In the genomic region with DNA sequence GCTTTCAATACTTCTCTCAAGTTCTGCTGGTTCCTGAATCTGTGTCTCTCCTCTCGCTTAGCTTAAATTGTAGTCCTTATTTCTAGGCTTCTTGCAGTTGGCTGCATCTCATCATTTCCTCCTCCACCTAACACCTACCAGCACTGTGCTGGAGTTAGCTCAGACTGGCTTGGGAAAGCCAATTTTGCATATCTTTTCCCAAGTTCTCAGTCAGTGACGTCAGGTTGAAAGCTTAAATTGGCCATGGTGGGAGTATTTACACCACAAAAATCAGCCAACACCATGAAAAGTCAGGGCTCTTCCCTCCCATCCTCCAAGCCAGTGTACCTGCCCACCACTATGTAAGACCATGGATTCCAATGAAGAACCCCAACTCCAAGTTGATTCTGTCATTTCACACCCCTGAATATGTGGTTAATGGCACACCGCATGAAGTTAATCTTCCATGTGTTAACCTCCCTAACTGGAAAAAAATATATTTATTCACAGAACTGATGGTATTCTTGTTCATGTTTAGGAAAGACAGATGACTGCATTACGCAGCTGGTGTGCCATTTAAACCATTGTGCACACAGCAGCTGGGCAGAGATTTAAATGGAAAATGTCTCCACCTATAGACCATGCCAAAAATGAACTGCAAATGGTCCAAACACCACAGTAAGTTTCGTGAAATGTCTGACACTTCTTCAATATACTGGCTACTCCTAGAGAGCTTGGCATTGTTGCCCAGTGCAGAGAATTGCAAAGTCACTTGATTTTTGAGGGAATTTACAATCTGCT, we compare ENCODE assay signal across 10 cellular contexts.
DNase-seq lines count a peak whose midpoint lies in the region; ATAC-seq and TF ChIP-seq lines count a peak whose summit lies in the region.
"Had no signal": no experiment of that assay in that cellular context is flagged by ENCODE, and none has a peak within 500 bp of the region (broad histone marks: within the 10 kb centered on the region; RNA-seq: fewer than 3 reads in every experiment).

No MANE protein-coding gene starts in this region.

- H3K4me2 ChIP-seq in OCI-LY3 (ENCODE audit: low read length), result no peak overlapping the region

- intact Hi-C loops in heart left ventricle (cut with DNase I), result no loop called here

- TF ChIP-seq CTCF in GM12874 (IDR thresholded peaks at IDR 0.05; ENCODE audit: insufficient read depth, low read depth, low read length) (0 out of 2 replicates have a peak, but pooled peaks have one; percentile 9), OCI-LY3 (IDR thresholded peaks at IDR 0.05; ENCODE audit: low read depth, low read length) (peak; percentile 48), foreskin keratinocyte (conservative IDR thresholded peaks at IDR 0.05) (peak; percentile 55), heart left ventricle (IDR thresholded peaks at IDR 0.05) (no peak)

- no peak overlapping the region for H3K27ac ChIP-seq in OCI-LY3 (ENCODE audit: low read length)
- no peak overlapping the region for H3K27ac ChIP-seq in foreskin keratinocyte
- no peak overlapping the region for H3K27ac ChIP-seq in heart left ventricle

- no peaks in the 10 kb centered on the region for H3K9me3 ChIP-seq in OCI-LY3 (ENCODE audit: insufficient read depth, low read length)
- no peaks in the 10 kb centered on the region for H3K9me3 ChIP-seq in heart left ventricle

- H3K36me3 ChIP-seq in OCI-LY3 (replicated peaks; ENCODE audit: low read depth, low read length) (no peaks in the 10 kb centered on the region), heart left ventricle (no peaks in the 10 kb centered on the region)

- no peaks in the 10 kb centered on the region for H3K9me3 Mint-ChIP-seq in stimulated activated effector memory CD8-positive, alpha-beta T cell treated with anti-CD3 and anti-CD28 coated beads, Interleukin-12 subunit alpha, Interleukin-12 subunit beta, amount 100 ng/mL, for 72 hours
- H3K9me3 Mint-ChIP-seq: activated T-cell treated with anti-CD3 and anti-CD28 coated beads, Interleukin-2, amount 50 U/mL, for 24 hours had no signal

- H3K4me3 ChIP-seq in OCI-LY3 (ENCODE audit: low read length) (no peak overlapping the region), heart left ventricle (no peak overlapping the region)

- ATAC-seq in foreskin keratinocyte (no peak), heart left ventricle (no peak)
- ATAC-seq in stimulated activated effector memory CD8-positive, alpha-beta T cell treated with anti-CD3 and anti-CD28 coated beads, Interleukin-12 subunit alpha, Interleukin-12 subunit beta, amount 100 ng/mL, for 72 hours, result no peak

- H3K4me1 ChIP-seq in OCI-LY3 (ENCODE audit: low read length), result no peaks in the 10 kb centered on the region
- H3K4me1 ChIP-seq in foreskin keratinocyte, result no peaks in the 10 kb centered on the region
- no peaks in the 10 kb centered on the region for H3K4me1 ChIP-seq in heart left ventricle

- no peak overlapping the region for H2AFZ ChIP-seq in OCI-LY3 (ENCODE audit: low read depth, low read length)

- H3K4me3 Mint-ChIP-seq in stimulated activated effector memory CD8-positive, alpha-beta T cell treated with anti-CD3 and anti-CD28 coated beads, Interleukin-12 subunit alpha, Interleukin-12 subunit beta, amount 100 ng/mL, for 72 hours, result no peak overlapping the region
- H3K4me3 Mint-ChIP-seq: activated T-cell treated with anti-CD3 and anti-CD28 coated beads, Interleukin-2, amount 50 U/mL, for 24 hours had no signal

- H3K79me2 ChIP-seq in OCI-LY3 (ENCODE audit: low read length), result no peaks in the 10 kb centered on the region

- no peak for TF ChIP-seq POLR2A in heart left ventricle (IDR thresholded peaks at IDR 0.05)

- no peaks in the 10 kb centered on the region for H3K36me3 Mint-ChIP-seq in stimulated activated effector memory CD8-positive, alpha-beta T cell treated with anti-CD3 and anti-CD28 coated beads, Interleukin-12 subunit alpha, Interleukin-12 subunit beta, amount 100 ng/mL, for 72 hours

- H3K27me3 ChIP-seq in OCI-LY3 (ENCODE audit: low read depth, low read length) (no peaks in the 10 kb centered on the region), foreskin keratinocyte (no peaks in the 10 kb centered on the region), heart left ventricle (no peaks in the 10 kb centered on the region)

- peak; percentile 52 for DNase-seq in D341Med (ENCODE audit: low spot score)
- DNase-seq in foreskin keratinocyte, result no peak
- DNase-seq in foreskin melanocyte, result no peak
- DNase-seq in heart left ventricle, result no peak
- no peak for DNase-seq in stimulated activated effector memory CD8-positive, alpha-beta T cell treated with anti-CD3 and anti-CD28 coated beads, Interleukin-12 subunit alpha, Interleukin-12 subunit beta, amount 100 ng/mL, for 72 hours (ENCODE audit: low spot score in 2 of 2)
- DNase-seq in activated gamma-delta T cell treated with Interleukin-2 at 50 U/mL for 16 hours, result no peak
- DNase-seq: activated T-cell treated with anti-CD3 and anti-CD28 coated beads, Interleukin-2, amount 50 U/mL, for 24 hours; central memory CD4-positive, alpha-beta T cell had no signal

- H3K9ac ChIP-seq in OCI-LY3 (ENCODE audit: low read length), result no peak overlapping the region

- H4K20me1 ChIP-seq in OCI-LY3 (ENCODE audit: insufficient read depth, low read length), result no peaks in the 10 kb centered on the region

- no peaks in the 10 kb centered on the region for H3K4me1 Mint-ChIP-seq in stimulated activated effector memory CD8-positive, alpha-beta T cell treated with anti-CD3 and anti-CD28 coated beads, Interleukin-12 subunit alpha, Interleukin-12 subunit beta, amount 100 ng/mL, for 72 hours

- H3K27ac Mint-ChIP-seq in stimulated activated effector memory CD8-positive, alpha-beta T cell treated with anti-CD3 and anti-CD28 coated beads, Interleukin-12 subunit alpha, Interleukin-12 subunit beta, amount 100 ng/mL, for 72 hours, result no peak overlapping the region
- H3K27ac Mint-ChIP-seq: activated T-cell treated with anti-CD3 and anti-CD28 coated beads, Interleukin-2, amount 50 U/mL, for 24 hours had no signal

- 92 to 94% (median 92%) methylated on average over 5 of the region's 5 CpGs for WGBS in heart left ventricle, 4 donors

Comparison
In these comparisons a context has a peak if more than half of its experiments do, and no peak if none do; other contexts are left out.
1. CTCF ChIP-seq: peak in GM12874 (single experiment), OCI-LY3 (single experiment) and foreskin keratinocyte (single experiment); none in heart left ventricle (0 of 12).